In the genomic region with DNA sequence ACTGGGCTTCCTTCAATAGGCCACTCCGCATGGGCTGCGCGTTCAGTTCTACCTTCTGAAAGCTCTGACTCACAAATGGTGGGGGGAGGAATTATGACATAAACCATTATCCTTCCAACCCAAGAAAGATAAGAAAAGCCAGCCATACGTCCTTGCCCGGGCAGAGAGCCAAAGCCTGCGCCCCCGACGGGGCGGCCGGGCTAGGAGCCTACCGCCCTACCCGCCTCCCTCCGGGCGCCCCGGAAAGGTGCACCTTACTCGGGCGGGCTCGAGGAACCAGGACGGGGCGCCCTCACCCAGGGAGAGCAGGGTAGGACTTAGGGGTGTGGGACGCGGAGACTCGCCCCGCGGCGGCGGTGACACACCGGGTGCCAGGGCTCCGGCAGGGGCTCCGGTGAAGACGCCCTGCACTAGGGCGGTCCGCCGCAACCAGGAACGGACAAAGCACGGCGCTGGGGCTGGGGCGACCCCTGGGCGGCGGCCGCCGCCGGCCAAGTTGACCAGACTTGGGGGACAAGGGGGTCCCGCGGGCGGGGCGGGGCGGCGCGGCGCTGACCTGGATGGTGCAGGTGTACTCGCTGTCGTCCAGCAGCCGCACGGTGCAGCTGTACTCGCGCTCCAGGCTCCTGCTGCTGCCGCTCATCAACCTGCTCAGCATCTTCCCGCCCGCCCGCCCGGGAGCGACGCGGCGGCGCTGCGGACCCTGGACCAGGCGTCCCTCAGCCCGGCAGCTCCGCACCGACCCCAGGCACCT, we compare ENCODE assay signal across 7 cellular contexts. TPM values are rescaled to one million over a fixed set of nuclear protein-coding genes. Genes with fewer than 3 reads are reported as not detected.
DNase-seq lines count a peak whose midpoint lies in the region; ATAC-seq and TF ChIP-seq lines count a peak whose summit lies in the region.

No MANE protein-coding gene starts in this region.

- TF ChIP-seq CTCF in PC-3 (conservative IDR thresholded peaks at IDR 0.05; ENCODE audit: low read depth, low read length) (0 out of 2 replicates have a peak, but pooled peaks have one; percentile 25), gastroesophageal sphincter (IDR thresholded peaks at IDR 0.05) (no peak), osteocyte (IDR thresholded peaks at IDR 0.05) (no peak), uterus (IDR thresholded peaks at IDR 0.05) (no peak)

- no TSS peak for BruUV-seq in PC-3 (replicated peaks; lab: Mats Ljungman, UMichigan)

- peaks cover 82% of the 10 kb centered on the region for H3K27me3 Mint-ChIP-seq in osteocyte (ENCODE audit: unreplicated experiment)

- no peaks in the 10 kb centered on the region for H3K9me3 Mint-ChIP-seq in osteocyte (ENCODE audit: unreplicated experiment)

- DNase-seq in PC-3 = peak; percentile 79
- DNase-seq in activated gamma-delta T cell treated with Interleukin-2 at 50 U/mL for 16 hours = peak; percentile 19
- no peak for DNase-seq in osteocyte (ENCODE audit: extremely low spot score, unreplicated experiment)
- peak in 1 of 2 donors; percentile 14 for DNase-seq in uterus

- peak overlapping the region; percentile 79 for H3K4me3 Mint-ChIP-seq in osteocyte (ENCODE audit: unreplicated experiment)

- 7 to 20% methylated on average over 5 to 7 of the region's 72 CpGs for WGBS in gastroesophageal sphincter (ENCODE audit: low coverage in 1 of 2), 2 donors

- no peak overlapping the region for H3K27ac Mint-ChIP-seq in osteocyte (ENCODE audit: unreplicated experiment)

- H3K79me2 ChIP-seq in PC-3 (ENCODE audit: low read length) = peaks cover 43% of the 10 kb centered on the region

- H3K4me3 ChIP-seq in PC-3 (ENCODE audit: low read length) (peak overlapping the region; percentile 81), gastroesophageal sphincter (peak overlapping the region; percentile 31 to 53), uterus (peak overlapping the region; percentile 31 to 48)

- CTCF ChIA-PET in PC-3 (lab: Charles Lee) = interaction anchor here (0.5 to 0.9 kb wide), 5 partner anchors 22 to 248 kb away, joined by 3 to 5 read pairs (median 3); no protein-coding TSS in a partner anchor

- H3K27me3 ChIP-seq in PC-3 (ENCODE audit: low read length) = no peaks in the 10 kb centered on the region
- H3K27me3 ChIP-seq in gastroesophageal sphincter = peaks cover 82% of the 10 kb centered on the region
- H3K27me3 ChIP-seq in uterus = peaks cover 5 to 33% of the 10 kb centered on the region in 2 donors

- no peaks in the 10 kb centered on the region for H3K36me3 Mint-ChIP-seq in osteocyte (ENCODE audit: unreplicated experiment)

- H3K27ac ChIP-seq in PC-3 (ENCODE audit: low read length) = peak overlapping the region; percentile 51
- peak overlapping the region in 2 of 4 donors; percentile 3 to 66 for H3K27ac ChIP-seq in gastroesophageal sphincter
- H3K27ac ChIP-seq in uterus = no peak overlapping the region

- peak overlapping the region; percentile 91 for H3K4me2 ChIP-seq in PC-3 (ENCODE audit: low read length)

- no peaks in the 10 kb centered on the region for H3K9me3 ChIP-seq in PC-3 (ENCODE audit: low read length)
- no peaks in the 10 kb centered on the region for H3K9me3 ChIP-seq in gastroesophageal sphincter
- H3K9me3 ChIP-seq in uterus = no peaks in the 10 kb centered on the region

- ATAC-seq in GM18519 (IDR thresholded peaks at IDR 0.05; ENCODE audit: low FRiP score, unreplicated experiment) (peak; percentile 19), HG02973 (IDR thresholded peaks at IDR 0.05; ENCODE audit: unreplicated experiment) (peak; percentile 28), PC-3 (peak; percentile 54), gastroesophageal sphincter (peak; percentile 9)

- TF ChIP-seq EP300 in gastroesophageal sphincter (IDR thresholded peaks at IDR 0.05) = no peak

- TF ChIP-seq POLR2A in gastroesophageal sphincter (IDR thresholded peaks at IDR 0.05) (no peak), uterus (IDR thresholded peaks at IDR 0.05) (no peak)

- peaks cover 26% of the 10 kb centered on the region for H3K4me1 ChIP-seq in PC-3 (ENCODE audit: insufficient read depth, low read length)
- peaks cover 0 to 24% (median 12%) of the 10 kb centered on the region in 3 donors for H3K4me1 ChIP-seq in gastroesophageal sphincter
- peaks cover 0 to 16% of the 10 kb centered on the region in 2 donors for H3K4me1 ChIP-seq in uterus

- no peaks in the 10 kb centered on the region for H3K9me2 ChIP-seq in PC-3 (replicated peaks; ENCODE audit: low read length)

- H2AFZ ChIP-seq in PC-3 (ENCODE audit: low read length) = peak overlapping the region; percentile 99

- H3K36me3 ChIP-seq in PC-3 (ENCODE audit: low read depth, low read length) (no peaks in the 10 kb centered on the region), gastroesophageal sphincter (no peaks in the 10 kb centered on the region), uterus (no peaks in the 10 kb centered on the region)

- POLR2A ChIA-PET in PC-3 (lab: Charles Lee; ENCODE audit: unreplicated experiment) = interaction anchor here (0.6 to 0.7 kb wide), 2 partner anchors 233 to 370 kb away, joined by 3 to 6 read pairs; partner anchors contain the start of genes CTDSPL2 and MFAP1

- peak overlapping the region; percentile 55 for H3K9ac ChIP-seq in PC-3 (ENCODE audit: low read length)

- intact Hi-C loops in PC-3 (cut with micrococcal nuclease) = loop anchor here (1.0 to 2.0 kb wide), 4 partner anchors 21 to 128 kb away; no protein-coding TSS in a partner anchor
- intact Hi-C loops in uterus (cut with DNase I; ENCODE audit: low total_unique reads) = no loop called here

- H3K4me1 Mint-ChIP-seq in osteocyte (ENCODE audit: unreplicated experiment) = peaks cover 18% of the 10 kb centered on the region

- no peaks in the 10 kb centered on the region for H3F3A ChIP-seq in PC-3 (ENCODE audit: low read length, unreplicated experiment)

- H4K20me1 ChIP-seq in PC-3 (ENCODE audit: low read length) = no peaks in the 10 kb centered on the region

RNA-seq across cellular contexts. Expression of gene FRMD5, which starts 0.5 kb away (rescaled TPM):
- total RNA-seq in PC-3 (2014; rRNA removed) (8.7 and 12.2 TPM in 2 replicates), gastroesophageal sphincter (1 to 10 TPM in 2 of 4 donors, under 1 TPM in 2; 0.47 to 1.2 (median 0.90) TPM), osteocyte (not detected in 2 replicates), uterus (1 to 10 TPM in 1 of 4 donors, under 1 TPM in 1, not detected in 2; 0.37 to 1.0 TPM)
